In genomic region chr20:10357974-10358373, GRCh38 we compare ENCODE assay signal across 11 cellular contexts.
DNase-seq lines count a peak whose midpoint lies in the region; ATAC-seq and TF ChIP-seq lines count a peak whose summit lies in the region.
"Had no signal": no experiment of that assay in that cellular context is flagged by ENCODE, and none has a peak within 500 bp of the region (broad histone marks: within the 10 kb centered on the region; RNA-seq: fewer than 3 reads in every experiment).

No MANE protein-coding gene starts in this region.

- H3K36me3 Mint-ChIP-seq in Calu3 (ENCODE audit: insufficient read depth, unreplicated experiment): no peaks in the 10 kb centered on the region

- TF ChIP-seq CTCF in 22Rv1 (IDR thresholded peaks at IDR 0.05) (peak; percentile 54), GM12873 (IDR thresholded peaks at IDR 0.05; ENCODE audit: insufficient read depth, low read depth, low read length, missing control alignments) (peak; percentile 15), fibroblast of pulmonary artery (IDR thresholded peaks at IDR 0.05; ENCODE audit: low read length, missing control alignments) (peak; percentile 63), Calu3 (IDR thresholded peaks at IDR 0.05; ENCODE audit: unreplicated experiment) (no peak)

- intact Hi-C loops in Calu3 (cut with micrococcal nuclease; ENCODE audit: unreplicated experiment): no loop called here

- H3K4me1 Mint-ChIP-seq in Calu3 (ENCODE audit: low read depth, unreplicated experiment): peaks cover 16% of the 10 kb centered on the region

- H3K27ac ChIP-seq in 22Rv1: no peak overlapping the region

- H3K4me3 Mint-ChIP-seq in Calu3 (ENCODE audit: low read depth, unreplicated experiment): no peak overlapping the region
- H3K4me3 Mint-ChIP-seq: activated T-cell treated with anti-CD3 and anti-CD28 coated beads, Interleukin-2, amount 50 U/mL, for 24 hours had no signal

- no peak for ATAC-seq in HG03565 (IDR thresholded peaks at IDR 0.05; ENCODE audit: unreplicated experiment)
- ATAC-seq: left colon had no signal

- no peak overlapping the region for H3K4me3 ChIP-seq in fibroblast of pulmonary artery (replicated peaks; ENCODE audit: low read depth, low read length)

- H3K27me3 Mint-ChIP-seq in Calu3 (ENCODE audit: unreplicated experiment): no peaks in the 10 kb centered on the region

- H3K27ac Mint-ChIP-seq in Calu3 (ENCODE audit: unreplicated experiment): no peak overlapping the region
- H3K27ac Mint-ChIP-seq: activated T-cell treated with anti-CD3 and anti-CD28 coated beads, Interleukin-2, amount 50 U/mL, for 24 hours had no signal

- CTCF ChIA-PET in Calu3 (lab: Charles Lee): no interaction called here

- no TSS peak for BruUV-seq in Calu3 (replicated peaks; lab: Mats Ljungman, UMichigan)

- H3K9me3 Mint-ChIP-seq in Calu3 (ENCODE audit: low read depth, unreplicated experiment): no peaks in the 10 kb centered on the region

- DNase-seq in RPMI7951 (ENCODE audit: low read depth): peak; percentile 25
- peak; percentile 29 for DNase-seq in fibroblast of pulmonary artery (ENCODE audit: low read depth)
- no peak for DNase-seq in RPMI8226
- no peak for DNase-seq in Calu3
- no peak for DNase-seq in effector CD4-positive, alpha-beta T cell
- DNase-seq: activated T-cell treated with anti-CD3 and anti-CD28 coated beads, Interleukin-2, amount 50 U/mL, for 24 hours; left colon; NCI-H345 had no signal

Comparison
In these comparisons a context has a peak if more than half of its experiments do, and no peak if none do; other contexts are left out.
1. DNase-seq: peak in RPMI7951 (single experiment) and fibroblast of pulmonary artery (single experiment); none in RPMI8226 (single experiment), Calu3 (single experiment) and effector CD4-positive, alpha-beta T cell (single experiment).